Comparison of ENCODE assay signal across 8 cellular contexts in genomic region chr19:10193666-10194499, GRCh38. TPM values are rescaled to one million over a fixed set of nuclear protein-coding genes. Genes with fewer than 3 reads are reported as not detected.
DNase-seq lines count a peak whose midpoint lies in the region; ATAC-seq, FAIRE-seq and TF ChIP-seq lines count a peak whose summit lies in the region.

No MANE protein-coding gene starts in this region.

- ATAC-seq in GM19438 (IDR thresholded peaks at IDR 0.05; ENCODE audit: low read depth, unreplicated experiment), result peak; percentile 12
- no peak for ATAC-seq in naive thymus-derived CD8-positive, alpha-beta T cell

- FAIRE-seq in urothelium cell line (lab: Jason Lieb, UNC), result no peak

- peak overlapping the region; percentile 65 to 88 (median 78) for H3K27ac Mint-ChIP-seq in CD14-positive monocyte
- peak overlapping the region; percentile 67 to 94 (median 90) for H3K27ac Mint-ChIP-seq in naive thymus-derived CD8-positive, alpha-beta T cell

- H3K36me3 Mint-ChIP-seq in CD14-positive monocyte, result peaks cover 10 to 15% of the 10 kb centered on the region in 2 donors
- H3K36me3 Mint-ChIP-seq in naive thymus-derived CD8-positive, alpha-beta T cell, result peaks cover 0 to 15% (median 0%) of the 10 kb centered on the region in 3 donors

- POLR2A ChIA-PET in naive thymus-derived CD8-positive, alpha-beta T cell (lab: Charles Lee), result interaction anchor here (0.6 to 2.3 kb wide), 11 partner anchors 42 to 1486 kb away, joined by 3 to 12 read pairs (median 4); partner anchors contain the start of genes MRPL4 and RAVER1

- peak overlapping the region; percentile 88 to 91 for H3K4me3 Mint-ChIP-seq in CD14-positive monocyte
- H3K4me3 Mint-ChIP-seq in naive thymus-derived CD8-positive, alpha-beta T cell, result peak overlapping the region; percentile 88 to 97 (median 94)

- H3K36me3 ChIP-seq in WERI-Rb-1, result peaks cover 42% of the 10 kb centered on the region
- H3K36me3 ChIP-seq in esophagus (ENCODE audit: control insufficient read depth in 2 of 2, insufficient read depth in 2 of 2, low read length in 1 of 2), result peaks cover 0 to 6% of the 10 kb centered on the region in 2 donors

- H3K27me3 ChIP-seq in WERI-Rb-1 (ENCODE audit: insufficient read depth, low read depth, severe bottlenecking) (no peaks in the 10 kb centered on the region), esophagus (ENCODE audit: control insufficient read depth in 1 of 2, insufficient read depth in 2 of 2, low read length in 2 of 2) (no peaks in the 10 kb centered on the region)

- DNase-seq in CD14-positive monocyte (ENCODE audit: low spot score), result no peak
- DNase-seq in HK-2 (ENCODE audit: unreplicated experiment), result peak; percentile 40
- no peak for DNase-seq in WERI-Rb-1
- peak in 3 of 10 donors; percentile 1 to 13 (median 12) for DNase-seq in naive thymus-derived CD8-positive, alpha-beta T cell
- DNase-seq in urothelium cell line (ENCODE audit: low spot score), result peak; percentile 33
- DNase-seq in KG1 (lab: John Stamatoyannopoulos, UW), result no peak

- peaks cover 2 to 8% of the 10 kb centered on the region in 2 donors for H3K4me1 ChIP-seq in esophagus (ENCODE audit: control insufficient read depth in 2 of 2, insufficient read depth in 2 of 2, low read length in 1 of 2)

- H3K4me1 Mint-ChIP-seq in CD14-positive monocyte, result peaks cover 22% of the 10 kb centered on the region
- H3K4me1 Mint-ChIP-seq in naive thymus-derived CD8-positive, alpha-beta T cell, result peaks cover 8 to 49% (median 36%) of the 10 kb centered on the region in 4 donors

- H3K9me3 ChIP-seq in WERI-Rb-1 (ENCODE audit: severe bottlenecking) (no peaks in the 10 kb centered on the region), esophagus (ENCODE audit: control insufficient read depth in 2 of 2, insufficient read depth in 1 of 2, low read depth in 1 of 2, low read length in 1 of 2) (no peaks in the 10 kb centered on the region)

- H3K27me3 Mint-ChIP-seq in CD14-positive monocyte (ENCODE audit: low read depth in 3 of 3), result no peaks in the 10 kb centered on the region
- no peaks in the 10 kb centered on the region for H3K27me3 Mint-ChIP-seq in naive thymus-derived CD8-positive, alpha-beta T cell

- WGBS in esophagus, 2 donors, result 3% methylated on average over 28 to 32 of the region's 32 CpGs

- peak overlapping the region; percentile 99 for H3K27ac ChIP-seq in WERI-Rb-1
- H3K27ac ChIP-seq in esophagus (ENCODE audit: low read depth in 2 of 2, low read length in 1 of 2), result peak overlapping the region; percentile 89

- intact Hi-C loops in CD14-positive monocyte (cut with micrococcal nuclease), result loop anchor here (5.0 to 10.0 kb wide), 3 partner anchors 58 to 89 kb away; partner anchors contain the start of genes ANGPTL6 (in 1 of the 2), MRPL4 (in 1 of the 2) and PPAN (in 1 of the 2)

- H3K9me3 Mint-ChIP-seq in CD14-positive monocyte, result no peaks in the 10 kb centered on the region
- no peaks in the 10 kb centered on the region for H3K9me3 Mint-ChIP-seq in naive thymus-derived CD8-positive, alpha-beta T cell

- TF ChIP-seq CTCF in CD14-positive monocyte (IDR thresholded peaks at IDR 0.05) (no peak), WERI-Rb-1 (IDR thresholded peaks at IDR 0.05; ENCODE audit: low read depth, low read length) (no peak)

- H3K4me3 ChIP-seq in WERI-Rb-1 (ENCODE audit: low read depth, low read length) (peak overlapping the region; percentile 91), esophagus (ENCODE audit: low read depth in 1 of 2, low read length in 2 of 2) (peak overlapping the region; percentile 77 to 85)

RNA-seq across cellular contexts. Expression of gene DNMT1, which starts 0.9 kb away (rescaled TPM):
- polyA plus RNA-seq in CD14-positive monocyte, result 10 to 100 TPM; 17.6 to 19.0 TPM
- 10 to 100 TPM; 32.1 to 42.6 TPM for polyA plus RNA-seq in esophagus
- 100 to 1,000 TPM; 228 to 231 TPM for total RNA-seq in naive thymus-derived CD8-positive, alpha-beta T cell
- 100 to 1,000 TPM in 2 of 3 donors, 10 to 100 TPM in 1; 93.7 to 146 (median 142) TPM for polyA plus RNA-seq in naive thymus-derived CD8-positive, alpha-beta T cell

RNA-seq across cellular contexts. Expression of gene S1PR2, which starts 37.2 kb away (rescaled TPM):
- under 1 TPM; 0.40 to 0.55 TPM for polyA plus RNA-seq in CD14-positive monocyte
- 1 to 10 TPM in 1 of 2 donors, under 1 TPM in 1; 0.71 to 1.2 TPM for polyA plus RNA-seq in esophagus
- 1 to 10 TPM; 3.0 TPM for total RNA-seq in naive thymus-derived CD8-positive, alpha-beta T cell
- under 1 TPM; 0.18 to 0.60 (median 0.48) TPM for polyA plus RNA-seq in naive thymus-derived CD8-positive, alpha-beta T cell

RNA-seq across cellular contexts. Expression of gene MRPL4, which starts 58.1 kb away (rescaled TPM):
- polyA plus RNA-seq in CD14-positive monocyte (10 to 100 TPM; 20.4 to 22.7 TPM), esophagus (10 to 100 TPM; 25.7 to 71.6 TPM)
- total RNA-seq in naive thymus-derived CD8-positive, alpha-beta T cell, result 10 to 100 TPM; 47.9 to 50.8 TPM
- polyA plus RNA-seq in naive thymus-derived CD8-positive, alpha-beta T cell, result 10 to 100 TPM; 25.3 to 50.6 (median 31.3) TPM

Comparison
In these comparisons a context has a peak if more than half of its experiments do, and no peak if none do; other contexts are left out.
1. DNase-seq: peak in HK-2 (single experiment) and urothelium cell line (single experiment); none in CD14-positive monocyte (single experiment), WERI-Rb-1 (single experiment) and KG1 (single experiment).